Comparison of ENCODE assay signal across 9 cellular contexts in genomic region chr9:132163876-132164603, GRCh38. TPM values are rescaled to one million over a fixed set of nuclear protein-coding genes. Genes with fewer than 3 reads are reported as not detected.
DNase-seq lines count a peak whose midpoint lies in the region; ATAC-seq and TF ChIP-seq lines count a peak whose summit lies in the region.
"Had no signal": no experiment of that assay in that cellular context is flagged by ENCODE, and none has a peak within 500 bp of the region (broad histone marks: within the 10 kb centered on the region; RNA-seq: fewer than 3 reads in every experiment).

No MANE protein-coding gene starts in this region.

- H3K27me3 ChIP-seq in iPS-20b (ENCODE audit: insufficient read depth, low read length) (peaks cover 90% of the 10 kb centered on the region), sigmoid colon (peaks cover 33 to 99% (median 94%) of the 10 kb centered on the region in 3 donors)

- H3K9ac ChIP-seq in iPS-20b (ENCODE audit: low read depth, low read length) = no peak overlapping the region

- TF ChIP-seq POLR2A in sigmoid colon (IDR thresholded peaks at IDR 0.05) = no peak

- H3K4me1 ChIP-seq in iPS-20b (ENCODE audit: insufficient read depth, low read length) (peaks cover 3% of the 10 kb centered on the region; the same call in 1 of the 2 replicates), sigmoid colon (peaks cover 0 to 35% (median 29%) of the 10 kb centered on the region in 4 donors)

- 11 to 17% methylated on average over 45 of the region's 45 CpGs for WGBS in sigmoid colon, 2 donors

- no peak for DNase-seq in activated CD8-positive, alpha-beta T cell treated with anti-CD3 and anti-CD28 coated beads, Interleukin-2, amount 10 ng/mL, durations not matched to agents 7 days and 5 days
- DNase-seq in activated CD8-positive, alpha-beta T cell treated with anti-CD3 and anti-CD28 coated beads for 36 hours = no peak
- DNase-seq in activated naive CD8-positive, alpha-beta T cell treated with anti-CD3 and anti-CD28 coated beads for 36 hours = no peak
- DNase-seq in stimulated activated naive B cell treated with anti-CD40 and anti-IgM and Interleukin-4, amounts not matched to agents 10 μg/mL and 1 μg/mL and 100 μg/mL, for 72 hours = no peak
- no peak for DNase-seq in sigmoid colon
- DNase-seq: NCI-H345 had no signal

- H3K27me3 Mint-ChIP-seq in activated CD8-positive, alpha-beta T cell treated with anti-CD3 and anti-CD28 coated beads, Interleukin-2, amount 10 ng/mL, durations not matched to agents 7 days and 5 days (ENCODE audit: low read depth) = peaks cover 55% of the 10 kb centered on the region
- peaks cover 43% of the 10 kb centered on the region for H3K27me3 Mint-ChIP-seq in activated CD8-positive, alpha-beta T cell treated with anti-CD3 and anti-CD28 coated beads for 36 hours
- peaks cover 55% of the 10 kb centered on the region for H3K27me3 Mint-ChIP-seq in activated naive CD8-positive, alpha-beta T cell treated with anti-CD3 and anti-CD28 coated beads for 36 hours
- peaks cover 66 to 74% of the 10 kb centered on the region in 2 donors for H3K27me3 Mint-ChIP-seq in stimulated activated naive B cell treated with anti-CD40 and anti-IgM and Interleukin-4, amounts not matched to agents 10 μg/mL and 1 μg/mL and 100 μg/mL, for 72 hours

- ATAC-seq in activated CD8-positive, alpha-beta T cell treated with anti-CD3 and anti-CD28 coated beads, Interleukin-2, amount 10 ng/mL, durations not matched to agents 7 days and 5 days = no peak
- no peak for ATAC-seq in activated CD8-positive, alpha-beta T cell treated with anti-CD3 and anti-CD28 coated beads for 36 hours
- ATAC-seq in stimulated activated naive B cell treated with anti-CD40 and anti-IgM and Interleukin-4, amounts not matched to agents 10 μg/mL and 1 μg/mL and 100 μg/mL, for 72 hours (replicated peaks) = no peak
- ATAC-seq in HG03571 (IDR thresholded peaks at IDR 0.05; ENCODE audit: unreplicated experiment) (no peak), GM18873 (IDR thresholded peaks at IDR 0.05; ENCODE audit: low FRiP score, unreplicated experiment) (no peak)

- no peak for TF ChIP-seq EP300 in sigmoid colon (IDR thresholded peaks at IDR 0.05)

- H3K4me3 Mint-ChIP-seq in activated CD8-positive, alpha-beta T cell treated with anti-CD3 and anti-CD28 coated beads, Interleukin-2, amount 10 ng/mL, durations not matched to agents 7 days and 5 days = peak overlapping the region; percentile 44
- no peak overlapping the region for H3K4me3 Mint-ChIP-seq in activated CD8-positive, alpha-beta T cell treated with anti-CD3 and anti-CD28 coated beads for 36 hours
- H3K4me3 Mint-ChIP-seq in activated naive CD8-positive, alpha-beta T cell treated with anti-CD3 and anti-CD28 coated beads for 36 hours = peak overlapping the region; percentile 27
- H3K4me3 Mint-ChIP-seq in stimulated activated naive B cell treated with anti-CD40 and anti-IgM and Interleukin-4, amounts not matched to agents 10 μg/mL and 1 μg/mL and 100 μg/mL, for 72 hours = peak overlapping the region; percentile 43 to 44

- intact Hi-C loops in activated CD8-positive, alpha-beta T cell treated with anti-CD3 and anti-CD28 coated beads for 36 hours (cut with micrococcal nuclease) = no loop called here
- intact Hi-C loops in sigmoid colon (cut with DNase I) = no loop called here

- peaks cover 15% of the 10 kb centered on the region for H3K4me1 Mint-ChIP-seq in activated CD8-positive, alpha-beta T cell treated with anti-CD3 and anti-CD28 coated beads, Interleukin-2, amount 10 ng/mL, durations not matched to agents 7 days and 5 days (ENCODE audit: low read depth)
- peaks cover 4% of the 10 kb centered on the region for H3K4me1 Mint-ChIP-seq in activated CD8-positive, alpha-beta T cell treated with anti-CD3 and anti-CD28 coated beads for 36 hours (ENCODE audit: low read depth)
- peaks cover 6% of the 10 kb centered on the region for H3K4me1 Mint-ChIP-seq in activated naive CD8-positive, alpha-beta T cell treated with anti-CD3 and anti-CD28 coated beads for 36 hours
- H3K4me1 Mint-ChIP-seq in stimulated activated naive B cell treated with anti-CD40 and anti-IgM and Interleukin-4, amounts not matched to agents 10 μg/mL and 1 μg/mL and 100 μg/mL, for 72 hours = peaks cover 10 to 22% of the 10 kb centered on the region in 2 donors

- CTCF ChIA-PET in activated CD8-positive, alpha-beta T cell treated with anti-CD3 and anti-CD28 coated beads, Interleukin-2, amount 10 ng/mL, durations not matched to agents 7 days and 5 days (lab: Charles Lee) = interaction anchor here (0.9 to 1.1 kb wide), 3 partner anchors 72 to 89 kb away, joined by 3 to 4 read pairs (median 3); no protein-coding TSS in a partner anchor
- CTCF ChIA-PET in activated CD8-positive, alpha-beta T cell treated with anti-CD3 and anti-CD28 coated beads for 36 hours (lab: Charles Lee) = interaction anchor here (0.7 to 11.1 kb wide), 6 partner anchors 14 to 404 kb away, joined by 3 to 193 read pairs (median 3); no protein-coding TSS in a partner anchor

- H3K36me3 Mint-ChIP-seq in activated CD8-positive, alpha-beta T cell treated with anti-CD3 and anti-CD28 coated beads, Interleukin-2, amount 10 ng/mL, durations not matched to agents 7 days and 5 days (ENCODE audit: low read depth) = peaks cover 3% of the 10 kb centered on the region
- no peaks in the 10 kb centered on the region for H3K36me3 Mint-ChIP-seq in activated CD8-positive, alpha-beta T cell treated with anti-CD3 and anti-CD28 coated beads for 36 hours (ENCODE audit: low read depth)
- H3K36me3 Mint-ChIP-seq in activated naive CD8-positive, alpha-beta T cell treated with anti-CD3 and anti-CD28 coated beads for 36 hours = peaks cover 1% of the 10 kb centered on the region
- H3K36me3 Mint-ChIP-seq in stimulated activated naive B cell treated with anti-CD40 and anti-IgM and Interleukin-4, amounts not matched to agents 10 μg/mL and 1 μg/mL and 100 μg/mL, for 72 hours = peaks cover 0 to 4% of the 10 kb centered on the region in 2 donors

- H3K9me3 ChIP-seq in iPS-20b (ENCODE audit: insufficient read depth, low read depth, low read length) (no peaks in the 10 kb centered on the region), sigmoid colon (no peaks in the 10 kb centered on the region)

- H3K27ac Mint-ChIP-seq in activated CD8-positive, alpha-beta T cell treated with anti-CD3 and anti-CD28 coated beads, Interleukin-2, amount 10 ng/mL, durations not matched to agents 7 days and 5 days = no peak overlapping the region
- H3K27ac Mint-ChIP-seq in activated CD8-positive, alpha-beta T cell treated with anti-CD3 and anti-CD28 coated beads for 36 hours = no peak overlapping the region
- no peak overlapping the region for H3K27ac Mint-ChIP-seq in activated naive CD8-positive, alpha-beta T cell treated with anti-CD3 and anti-CD28 coated beads for 36 hours
- peak overlapping the region; percentile 52 for H3K27ac Mint-ChIP-seq in stimulated activated naive B cell treated with anti-CD40 and anti-IgM and Interleukin-4, amounts not matched to agents 10 μg/mL and 1 μg/mL and 100 μg/mL, for 72 hours

- POLR2A ChIA-PET in activated CD8-positive, alpha-beta T cell treated with anti-CD3 and anti-CD28 coated beads, Interleukin-2, amount 10 ng/mL, durations not matched to agents 7 days and 5 days (lab: Charles Lee) = interaction anchor here (1.0 kb wide), 1 partner anchor 78 kb away, joined by 3 read pairs; no protein-coding TSS in a partner anchor
- POLR2A ChIA-PET in activated CD8-positive, alpha-beta T cell treated with anti-CD3 and anti-CD28 coated beads for 36 hours (lab: Charles Lee) = no interaction called here

- H3K4me3 ChIP-seq in iPS-20b (ENCODE audit: low read length) = peak overlapping the region; percentile 59; the same call in 1 of the 2 replicates
- H3K4me3 ChIP-seq in sigmoid colon = peak overlapping the region in 1 of 4 donors; percentile 72

- no peaks in the 10 kb centered on the region for H3K36me3 ChIP-seq in iPS-20b (ENCODE audit: insufficient read depth, low read depth, low read length)
- no peaks in the 10 kb centered on the region for H3K36me3 ChIP-seq in sigmoid colon

- H3K27ac ChIP-seq in iPS-20b (ENCODE audit: low read length) = no peak overlapping the region
- peak overlapping the region in 1 of 4 donors; percentile 20 for H3K27ac ChIP-seq in sigmoid colon

- no peak for TF ChIP-seq CTCF in activated CD8-positive, alpha-beta T cell treated with anti-CD3 and anti-CD28 coated beads for 36 hours (IDR thresholded peaks at IDR 0.05)
- TF ChIP-seq CTCF in sigmoid colon (IDR thresholded peaks at IDR 0.05) = no peak

- H3K9me3 Mint-ChIP-seq in activated CD8-positive, alpha-beta T cell treated with anti-CD3 and anti-CD28 coated beads, Interleukin-2, amount 10 ng/mL, durations not matched to agents 7 days and 5 days (ENCODE audit: insufficient read depth) = no peaks in the 10 kb centered on the region
- no peaks in the 10 kb centered on the region for H3K9me3 Mint-ChIP-seq in activated CD8-positive, alpha-beta T cell treated with anti-CD3 and anti-CD28 coated beads for 36 hours
- no peaks in the 10 kb centered on the region for H3K9me3 Mint-ChIP-seq in activated naive CD8-positive, alpha-beta T cell treated with anti-CD3 and anti-CD28 coated beads for 36 hours
- no peaks in the 10 kb centered on the region for H3K9me3 Mint-ChIP-seq in stimulated activated naive B cell treated with anti-CD40 and anti-IgM and Interleukin-4, amounts not matched to agents 10 μg/mL and 1 μg/mL and 100 μg/mL, for 72 hours

RNA-seq across cellular contexts. Expression of gene NTNG2, which starts 2.2 kb away (rescaled TPM):
- 1 to 10 TPM; 3.8 to 4.8 TPM for total RNA-seq in activated CD8-positive, alpha-beta T cell treated with anti-CD3 and anti-CD28 coated beads, Interleukin-2, amount 10 ng/mL, durations not matched to agents 7 days and 5 days
- 1 to 10 TPM; 2.2 to 2.4 TPM for total RNA-seq in activated CD8-positive, alpha-beta T cell treated with anti-CD3 and anti-CD28 coated beads for 36 hours
- total RNA-seq in activated naive CD8-positive, alpha-beta T cell treated with anti-CD3 and anti-CD28 coated beads for 36 hours = 1 to 10 TPM; 1.2 to 1.6 TPM
- total RNA-seq in sigmoid colon = 10 to 100 TPM in 1 of 4 donors, 1 to 10 TPM in 1, under 1 TPM in 2; 0.28 to 12.0 (median 3.2) TPM
- under 1 TPM in 2 of 3 donors, not detected in 1; 0.50 to 0.60 TPM for polyA plus RNA-seq in sigmoid colon
